ENCODE assay signal across 1 cellular context in the genomic region with DNA sequence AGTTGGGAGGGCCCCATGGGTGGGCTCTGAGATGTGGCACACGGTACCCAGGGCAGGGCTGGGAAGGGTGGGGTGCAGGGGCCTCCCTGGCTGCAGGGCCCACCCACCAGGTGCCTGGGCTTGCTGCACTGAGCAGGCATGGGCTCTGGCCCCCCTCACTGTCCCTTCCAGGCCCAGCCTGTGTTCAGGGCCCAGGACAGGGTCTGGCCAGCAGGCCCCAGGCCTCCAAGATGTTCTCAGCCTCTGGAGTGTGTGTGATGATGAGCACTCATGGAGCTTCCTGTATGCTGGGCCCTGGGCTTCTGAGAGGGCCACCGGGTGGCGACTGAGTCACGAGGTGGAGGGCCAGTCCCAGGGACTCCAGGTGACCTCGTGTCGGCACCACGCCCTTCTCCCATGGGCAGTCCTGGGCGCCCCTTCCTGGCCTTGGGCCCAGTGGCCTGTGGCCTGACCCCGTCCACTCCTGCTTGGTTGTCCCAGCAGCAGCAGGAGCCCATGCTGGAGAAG.
TF ChIP-seq lines count a peak whose summit lies in the region.

No MANE protein-coding gene starts in this region.

TF ChIP-seq in K562, 482 proteins besides CTCF, POLR2A, EP300 and RAD21 (continued from another document and continues in another):
- TF ChIP-seq, protein P1, sequence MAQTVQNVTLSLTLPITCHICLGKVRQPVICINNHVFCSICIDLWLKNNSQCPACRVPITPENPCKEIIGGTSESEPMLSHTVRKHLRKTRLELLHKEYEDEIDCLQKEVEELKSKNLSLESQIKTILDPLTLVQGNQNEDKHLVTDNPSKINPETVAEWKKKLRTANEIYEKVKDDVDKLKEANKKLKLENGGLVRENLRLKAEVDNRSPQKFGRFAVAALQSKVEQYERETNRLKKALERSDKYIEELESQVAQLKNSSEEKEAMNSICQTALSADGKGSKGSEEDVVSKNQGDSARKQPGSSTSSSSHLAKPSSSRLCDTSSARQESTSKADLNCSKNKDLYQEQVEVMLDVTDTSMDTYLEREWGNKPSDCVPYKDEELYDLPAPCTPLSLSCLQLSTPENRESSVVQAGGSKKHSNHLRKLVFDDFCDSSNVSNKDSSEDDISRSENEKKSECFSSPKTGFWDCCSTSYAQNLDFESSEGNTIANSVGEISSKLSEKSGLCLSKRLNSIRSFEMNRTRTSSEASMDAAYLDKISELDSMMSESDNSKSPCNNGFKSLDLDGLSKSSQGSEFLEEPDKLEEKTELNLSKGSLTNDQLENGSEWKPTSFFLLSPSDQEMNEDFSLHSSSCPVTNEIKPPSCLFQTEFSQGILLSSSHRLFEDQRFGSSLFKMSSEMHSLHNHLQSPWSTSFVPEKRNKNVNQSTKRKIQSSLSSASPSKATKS (CRISPR knock-in tag; IDR thresholded peaks at IDR 0.05): no peak
- TF ChIP-seq FOXK2 (conservative IDR thresholded peaks at IDR 0.05 in 1 of 2, IDR thresholded peaks at IDR 0.05 in 1 of 2; ENCODE audit: low read depth in 2 of 2) (no peak), STAT5B (CRISPR knock-in tag; IDR thresholded peaks at IDR 0.05) (no peak), BRCA1 (IDR thresholded peaks at IDR 0.05) (no peak), BRCA1 (CRISPR knock-in tag; IDR thresholded peaks at IDR 0.05) (no peak), NBN (IDR thresholded peaks at IDR 0.05; ENCODE audit: low read depth) (no peak), MYBL2 (IDR thresholded peaks at IDR 0.05; ENCODE audit: low read depth) (no peak), MYBL2 (CRISPR knock-in tag; IDR thresholded peaks at IDR 0.05; ENCODE audit: borderline replicate concordance) (no peak), SP1 (CRISPR knock-in tag; IDR thresholded peaks at IDR 0.05) (no peak), TCFL5 (CRISPR knock-in tag; conservative IDR thresholded peaks at IDR 0.05) (no peak), ZNF282 (CRISPR knock-in tag; IDR thresholded peaks at IDR 0.05) (no peak), SETDB1 (IDR thresholded peaks at IDR 0.05; ENCODE audit: low read length) (no peak), ZNF316 (IDR thresholded peaks at IDR 0.05) (no peak), RFX7 (CRISPR knock-in tag; IDR thresholded peaks at IDR 0.05) (no peak), CBFA2T2 (conservative IDR thresholded peaks at IDR 0.05) (no peak), HDAC2 (IDR thresholded peaks at IDR 0.05) (no peak), PURB (CRISPR knock-in tag; IDR thresholded peaks at IDR 0.05; ENCODE audit: low read depth) (no peak), TOE1 (IDR thresholded peaks at IDR 0.05; ENCODE audit: borderline replicate concordance) (no peak), TOE1 (CRISPR knock-in tag; IDR thresholded peaks at IDR 0.05; ENCODE audit: borderline replicate concordance, low read depth) (no peak), SMARCB1 (IDR thresholded peaks at IDR 0.05; ENCODE audit: insufficient read length, low read depth) (no peak), PHTF2 (CRISPR knock-in tag; IDR thresholded peaks at IDR 0.05) (no peak), HSF4 (CRISPR knock-in tag; IDR thresholded peaks at IDR 0.05; ENCODE audit: borderline replicate concordance) (0 out of 2 replicates have a peak, but pooled peaks have one; percentile 4), CBX5 (IDR thresholded peaks at IDR 0.05; ENCODE audit: borderline replicate concordance, low read depth) (no peak), SMARCC2 (IDR thresholded peaks at IDR 0.05; ENCODE audit: low read depth) (no peak), BRD9 (IDR thresholded peaks at IDR 0.05; ENCODE audit: low read depth, partially characterized antibody) (no peak), FOXA1 (IDR thresholded peaks at IDR 0.05; ENCODE audit: borderline replicate concordance) (no peak), ZNF12 (CRISPR knock-in tag; IDR thresholded peaks at IDR 0.05) (no peak), ZNF140 (CRISPR knock-in tag; IDR thresholded peaks at IDR 0.05) (no peak), KDM5B (IDR thresholded peaks at IDR 0.05; ENCODE audit: insufficient replicate concordance, low read depth, low read length) (no peak), HMGN3 (IDR thresholded peaks at IDR 0.05; ENCODE audit: borderline replicate concordance, extremely low read depth, insufficient read length, low read depth, low read length) (peak; percentile 86), ZNF699 (CRISPR knock-in tag; IDR thresholded peaks at IDR 0.05; ENCODE audit: insufficient replicate concordance) (no peak), ZEB2 (IDR thresholded peaks at IDR 0.05) (peak; percentile 56; the same call in 1 of the 2 replicates), CBX2 (IDR thresholded peaks at IDR 0.05; ENCODE audit: insufficient read depth, low read length, poor library complexity, severe bottlenecking) (no peak), ZNF121 (CRISPR knock-in tag; conservative IDR thresholded peaks at IDR 0.05) (no peak), SOX6 (IDR thresholded peaks at IDR 0.05) (no peak)
- TF ChIP-seq, protein P2, sequence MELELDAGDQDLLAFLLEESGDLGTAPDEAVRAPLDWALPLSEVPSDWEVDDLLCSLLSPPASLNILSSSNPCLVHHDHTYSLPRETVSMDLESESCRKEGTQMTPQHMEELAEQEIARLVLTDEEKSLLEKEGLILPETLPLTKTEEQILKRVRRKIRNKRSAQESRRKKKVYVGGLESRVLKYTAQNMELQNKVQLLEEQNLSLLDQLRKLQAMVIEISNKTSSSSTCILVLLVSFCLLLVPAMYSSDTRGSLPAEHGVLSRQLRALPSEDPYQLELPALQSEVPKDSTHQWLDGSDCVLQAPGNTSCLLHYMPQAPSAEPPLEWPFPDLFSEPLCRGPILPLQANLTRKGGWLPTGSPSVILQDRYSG (tag; conservative IDR thresholded peaks at IDR 0.05; ENCODE audit: low read depth): no peak
- TF ChIP-seq, protein P3, sequence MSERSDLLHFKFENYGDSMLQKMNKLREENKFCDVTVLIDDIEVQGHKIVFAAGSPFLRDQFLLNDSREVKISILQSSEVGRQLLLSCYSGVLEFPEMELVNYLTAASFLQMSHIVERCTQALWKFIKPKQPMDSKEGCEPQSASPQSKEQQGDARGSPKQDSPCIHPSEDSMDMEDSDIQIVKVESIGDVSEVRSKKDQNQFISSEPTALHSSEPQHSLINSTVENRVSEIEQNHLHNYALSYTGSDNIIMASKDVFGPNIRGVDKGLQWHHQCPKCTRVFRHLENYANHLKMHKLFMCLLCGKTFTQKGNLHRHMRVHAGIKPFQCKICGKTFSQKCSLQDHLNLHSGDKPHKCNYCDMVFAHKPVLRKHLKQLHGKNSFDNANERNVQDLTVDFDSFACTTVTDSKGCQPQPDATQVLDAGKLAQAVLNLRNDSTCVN (CRISPR knock-in tag; IDR thresholded peaks at IDR 0.05): no peak
- TF ChIP-seq, protein P4, sequence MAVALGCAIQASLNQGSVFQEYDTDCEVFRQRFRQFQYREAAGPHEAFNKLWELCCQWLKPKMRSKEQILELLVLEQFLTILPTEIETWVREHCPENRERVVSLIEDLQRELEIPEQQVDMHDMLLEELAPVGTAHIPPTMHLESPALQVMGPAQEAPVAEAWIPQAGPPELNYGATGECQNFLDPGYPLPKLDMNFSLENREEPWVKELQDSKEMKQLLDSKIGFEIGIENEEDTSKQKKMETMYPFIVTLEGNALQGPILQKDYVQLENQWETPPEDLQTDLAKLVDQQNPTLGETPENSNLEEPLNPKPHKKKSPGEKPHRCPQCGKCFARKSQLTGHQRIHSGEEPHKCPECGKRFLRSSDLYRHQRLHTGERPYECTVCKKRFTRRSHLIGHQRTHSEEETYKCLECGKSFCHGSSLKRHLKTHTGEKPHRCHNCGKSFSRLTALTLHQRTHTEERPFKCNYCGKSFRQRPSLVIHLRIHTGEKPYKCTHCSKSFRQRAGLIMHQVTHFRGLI (CRISPR knock-in tag; IDR thresholded peaks at IDR 0.05): no peak
- TF ChIP-seq, protein P5, sequence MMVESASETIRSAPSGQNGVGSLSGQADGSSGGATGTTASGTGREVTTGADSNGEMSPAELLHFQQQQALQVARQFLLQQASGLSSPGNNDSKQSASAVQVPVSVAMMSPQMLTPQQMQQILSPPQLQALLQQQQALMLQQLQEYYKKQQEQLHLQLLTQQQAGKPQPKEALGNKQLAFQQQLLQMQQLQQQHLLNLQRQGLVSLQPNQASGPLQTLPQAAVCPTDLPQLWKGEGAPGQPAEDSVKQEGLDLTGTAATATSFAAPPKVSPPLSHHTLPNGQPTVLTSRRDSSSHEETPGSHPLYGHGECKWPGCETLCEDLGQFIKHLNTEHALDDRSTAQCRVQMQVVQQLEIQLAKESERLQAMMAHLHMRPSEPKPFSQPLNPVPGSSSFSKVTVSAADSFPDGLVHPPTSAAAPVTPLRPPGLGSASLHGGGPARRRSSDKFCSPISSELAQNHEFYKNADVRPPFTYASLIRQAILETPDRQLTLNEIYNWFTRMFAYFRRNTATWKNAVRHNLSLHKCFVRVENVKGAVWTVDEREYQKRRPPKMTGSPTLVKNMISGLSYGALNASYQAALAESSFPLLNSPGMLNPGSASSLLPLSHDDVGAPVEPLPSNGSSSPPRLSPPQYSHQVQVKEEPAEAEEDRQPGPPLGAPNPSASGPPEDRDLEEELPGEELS (CRISPR knock-in tag; IDR thresholded peaks at IDR 0.05; ENCODE audit: borderline replicate concordance): no peak
- TF ChIP-seq, protein P6, sequence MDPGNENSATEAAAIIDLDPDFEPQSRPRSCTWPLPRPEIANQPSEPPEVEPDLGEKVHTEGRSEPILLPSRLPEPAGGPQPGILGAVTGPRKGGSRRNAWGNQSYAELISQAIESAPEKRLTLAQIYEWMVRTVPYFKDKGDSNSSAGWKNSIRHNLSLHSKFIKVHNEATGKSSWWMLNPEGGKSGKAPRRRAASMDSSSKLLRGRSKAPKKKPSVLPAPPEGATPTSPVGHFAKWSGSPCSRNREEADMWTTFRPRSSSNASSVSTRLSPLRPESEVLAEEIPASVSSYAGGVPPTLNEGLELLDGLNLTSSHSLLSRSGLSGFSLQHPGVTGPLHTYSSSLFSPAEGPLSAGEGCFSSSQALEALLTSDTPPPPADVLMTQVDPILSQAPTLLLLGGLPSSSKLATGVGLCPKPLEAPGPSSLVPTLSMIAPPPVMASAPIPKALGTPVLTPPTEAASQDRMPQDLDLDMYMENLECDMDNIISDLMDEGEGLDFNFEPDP (CRISPR knock-in tag; IDR thresholded peaks at IDR 0.05): no peak
- TF ChIP-seq, protein P7, sequence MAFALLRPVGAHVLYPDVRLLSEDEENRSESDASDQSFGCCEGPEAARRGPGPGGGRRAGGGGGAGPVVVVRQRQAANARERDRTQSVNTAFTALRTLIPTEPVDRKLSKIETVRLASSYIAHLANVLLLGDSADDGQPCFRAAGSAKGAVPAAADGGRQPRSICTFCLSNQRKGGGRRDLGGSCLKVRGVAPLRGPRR (CRISPR knock-in tag; IDR thresholded peaks at IDR 0.05): no peak
- TF ChIP-seq, protein P8, sequence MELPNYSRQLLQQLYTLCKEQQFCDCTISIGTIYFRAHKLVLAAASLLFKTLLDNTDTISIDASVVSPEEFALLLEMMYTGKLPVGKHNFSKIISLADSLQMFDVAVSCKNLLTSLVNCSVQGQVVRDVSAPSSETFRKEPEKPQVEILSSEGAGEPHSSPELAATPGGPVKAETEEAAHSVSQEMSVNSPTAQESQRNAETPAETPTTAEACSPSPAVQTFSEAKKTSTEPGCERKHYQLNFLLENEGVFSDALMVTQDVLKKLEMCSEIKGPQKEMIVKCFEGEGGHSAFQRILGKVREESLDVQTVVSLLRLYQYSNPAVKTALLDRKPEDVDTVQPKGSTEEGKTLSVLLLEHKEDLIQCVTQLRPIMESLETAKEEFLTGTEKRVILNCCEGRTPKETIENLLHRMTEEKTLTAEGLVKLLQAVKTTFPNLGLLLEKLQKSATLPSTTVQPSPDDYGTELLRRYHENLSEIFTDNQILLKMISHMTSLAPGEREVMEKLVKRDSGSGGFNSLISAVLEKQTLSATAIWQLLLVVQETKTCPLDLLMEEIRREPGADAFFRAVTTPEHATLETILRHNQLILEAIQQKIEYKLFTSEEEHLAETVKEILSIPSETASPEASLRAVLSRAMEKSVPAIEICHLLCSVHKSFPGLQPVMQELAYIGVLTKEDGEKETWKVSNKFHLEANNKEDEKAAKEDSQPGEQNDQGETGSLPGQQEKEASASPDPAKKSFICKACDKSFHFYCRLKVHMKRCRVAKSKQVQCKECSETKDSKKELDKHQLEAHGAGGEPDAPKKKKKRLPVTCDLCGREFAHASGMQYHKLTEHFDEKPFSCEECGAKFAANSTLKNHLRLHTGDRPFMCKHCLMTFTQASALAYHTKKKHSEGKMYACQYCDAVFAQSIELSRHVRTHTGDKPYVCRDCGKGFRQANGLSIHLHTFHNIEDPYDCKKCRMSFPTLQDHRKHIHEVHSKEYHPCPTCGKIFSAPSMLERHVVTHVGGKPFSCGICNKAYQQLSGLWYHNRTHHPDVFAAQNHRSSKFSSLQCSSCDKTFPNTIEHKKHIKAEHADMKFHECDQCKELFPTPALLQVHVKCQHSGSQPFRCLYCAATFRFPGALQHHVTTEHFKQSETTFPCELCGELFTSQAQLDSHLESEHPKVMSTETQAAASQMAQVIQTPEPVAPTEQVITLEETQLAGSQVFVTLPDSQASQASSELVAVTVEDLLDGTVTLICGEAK (IDR thresholded peaks at IDR 0.05): no peak
- TF ChIP-seq, protein P8 (CRISPR knock-in tag; IDR thresholded peaks at IDR 0.05): peak; percentile 10; the same call in 1 of the 2 replicates
